ENCODE assay signal across 22 cellular contexts in the genomic region with DNA sequence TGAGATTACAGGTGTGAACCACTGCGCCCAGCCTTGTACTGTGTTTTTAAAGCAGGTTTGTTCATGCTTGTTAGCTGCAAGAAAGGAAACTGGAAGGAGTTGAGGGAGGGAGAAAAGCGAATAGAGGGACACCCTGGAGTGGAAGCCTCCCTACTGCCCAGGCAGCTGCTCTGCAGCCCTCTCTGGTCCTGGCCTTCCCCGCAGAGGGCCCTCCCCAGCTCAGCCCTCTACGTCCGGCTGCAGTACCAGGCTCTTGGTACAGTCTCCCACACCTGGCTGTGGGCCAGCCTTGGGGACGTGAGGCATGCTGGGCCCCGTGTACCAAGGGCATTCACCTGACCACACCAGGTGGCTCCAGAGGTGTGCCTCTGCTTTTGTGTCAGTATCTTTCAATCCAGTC.
DNase-seq lines count a peak whose midpoint lies in the region; ATAC-seq and TF ChIP-seq lines count a peak whose summit lies in the region.
"Had no signal": no experiment of that assay in that cellular context is flagged by ENCODE, and none has a peak within 500 bp of the region (broad histone marks: within the 10 kb centered on the region; RNA-seq: fewer than 3 reads in every experiment).

No MANE protein-coding gene starts in this region.

- DNase-seq in left ventricle myocardium inferior (peak; percentile 27), heart left ventricle (no peak), NCI-H345 treated with DMSO at 0.1 percent for 48 hours (lab: John Stamatoyannopoulos, UW; ENCODE audit: unreplicated experiment) (peak; percentile 20), myocyte (ENCODE audit: low read depth) (peak; percentile 33), thyroid gland (peak; percentile 60 to 73), hepatocyte (ENCODE audit: low spot score) (no peak)
- DNase-seq in activated T-helper 1 cell treated with anti-CD3 and anti-CD28 coated beads, Interleukin-12 subunit alpha, Interleukin-12 subunit beta, Interleukin-2, Interleukin-4 antibody, amounts not matched to agents 30 ng/mL and 10 ng/mL and 1 ng/mL, durations not matched to agents 14 hours and 24 hours and 36 hours (ENCODE audit: low spot score): no peak
- DNase-seq: ACHN; activated CD4-positive, alpha-beta T cell treated with anti-CD3 and anti-CD28 coated beads for 48 hours; activated CD8-positive, alpha-beta memory T cell treated with anti-CD3 and anti-CD28 coated beads for 24 hours; activated naive CD4-positive, alpha-beta T cell treated with anti-CD3 and anti-CD28 coated beads, Interleukin-2, amount 10 ng/mL, durations not matched to agents 7 days and 5 days; DND-41; H7; head of caudate nucleus; kidney glomerular epithelial cell; mammary epithelial cell; NCI-H2081 treated with DMSO at 0.1 percent for 48 hours; NCI-H446 treated with DMSO at 0.1 percent for 48 hours; stimulated activated CD4-positive, alpha-beta T cell treated with anti-CD3 and anti-CD28 coated beads, Interleukin-1b, Interleukin-23, amount 100 ng/mL, for 48 hours; upper lobe of left lung had no signal

- no peaks in the 10 kb centered on the region for H3K9me3 ChIP-seq in left ventricle myocardium inferior (replicated peaks)
- H3K9me3 ChIP-seq in heart left ventricle: no peaks in the 10 kb centered on the region
- H3K9me3 ChIP-seq in thyroid gland: no peaks in the 10 kb centered on the region
- H3K9me3 ChIP-seq in hepatocyte (ENCODE audit: low read depth): no peaks in the 10 kb centered on the region
- H3K9me3 ChIP-seq: upper lobe of left lung had no signal

- intact Hi-C loops in left ventricle myocardium inferior (cut with micrococcal nuclease) (no loop called here), heart left ventricle (cut with DNase I) (loop anchor here in 2 of 10 donors (10.0 kb wide), 1 partner anchor 163 kb away; no protein-coding TSS in a partner anchor), thyroid gland (cut with DNase I) (no loop called here)
- intact Hi-C loops in activated T-helper 1 cell treated with anti-CD3 and anti-CD28 coated beads, Interleukin-12 subunit alpha, Interleukin-12 subunit beta, Interleukin-2, Interleukin-4 antibody, amounts not matched to agents 30 ng/mL and 10 ng/mL and 1 ng/mL, durations not matched to agents 14 hours and 24 hours and 36 hours (cut with micrococcal nuclease): no loop called here

- H3K36me3 Mint-ChIP-seq in activated T-helper 1 cell treated with anti-CD3 and anti-CD28 coated beads, Interleukin-12 subunit alpha, Interleukin-12 subunit beta, Interleukin-2, Interleukin-4 antibody, amounts not matched to agents 30 ng/mL and 10 ng/mL and 1 ng/mL, durations not matched to agents 14 hours and 24 hours and 36 hours (ENCODE audit: low read depth): peaks cover 22% of the 10 kb centered on the region

- ATAC-seq in heart left ventricle (no peak), HG02642 (IDR thresholded peaks at IDR 0.05; ENCODE audit: poor library complexity, unreplicated experiment) (no peak)
- ATAC-seq: SK-N-SH treated with all-trans-retinoic acid at 6 μM for 48 hours had no signal

- peaks cover 13% of the 10 kb centered on the region for H3K79me2 ChIP-seq in hepatocyte

- H3K27ac Mint-ChIP-seq in activated T-helper 1 cell treated with anti-CD3 and anti-CD28 coated beads, Interleukin-12 subunit alpha, Interleukin-12 subunit beta, Interleukin-2, Interleukin-4 antibody, amounts not matched to agents 30 ng/mL and 10 ng/mL and 1 ng/mL, durations not matched to agents 14 hours and 24 hours and 36 hours: no peak overlapping the region

- H3K27me3 Mint-ChIP-seq in activated T-helper 1 cell treated with anti-CD3 and anti-CD28 coated beads, Interleukin-12 subunit alpha, Interleukin-12 subunit beta, Interleukin-2, Interleukin-4 antibody, amounts not matched to agents 30 ng/mL and 10 ng/mL and 1 ng/mL, durations not matched to agents 14 hours and 24 hours and 36 hours (ENCODE audit: insufficient read depth): no peaks in the 10 kb centered on the region
- H3K27me3 Mint-ChIP-seq: activated naive CD4-positive, alpha-beta T cell treated with anti-CD3 and anti-CD28 coated beads, Interleukin-2, amount 10 ng/mL, durations not matched to agents 7 days and 5 days had no signal

- TF ChIP-seq POLR2A in heart left ventricle (IDR thresholded peaks at IDR 0.05): no peak
- no peak for TF ChIP-seq POLR2A in thyroid gland (IDR thresholded peaks at IDR 0.05)

- H3K27ac ChIP-seq in left ventricle myocardium inferior (replicated peaks) (no peak overlapping the region), heart left ventricle (no peak overlapping the region), thyroid gland (peak overlapping the region; percentile 5 to 24 (median 12)), hepatocyte (no peak overlapping the region)

- H3K27me3 ChIP-seq in left ventricle myocardium inferior (ENCODE audit: low read depth): no peaks in the 10 kb centered on the region
- H3K27me3 ChIP-seq in heart left ventricle: no peaks in the 10 kb centered on the region
- no peaks in the 10 kb centered on the region for H3K27me3 ChIP-seq in thyroid gland
- no peaks in the 10 kb centered on the region for H3K27me3 ChIP-seq in hepatocyte
- H3K27me3 ChIP-seq: upper lobe of left lung had no signal

- no peak overlapping the region for H3K4me2 ChIP-seq in hepatocyte

- H3K4me1 ChIP-seq in left ventricle myocardium inferior (peaks cover 36% of the 10 kb centered on the region), heart left ventricle (peaks cover 0 to 35% (median 18%) of the 10 kb centered on the region in 12 donors), thyroid gland (peaks cover 0 to 5% of the 10 kb centered on the region in 2 donors), hepatocyte (ENCODE audit: insufficient read depth) (no peaks in the 10 kb centered on the region)

- TF ChIP-seq CTCF in left ventricle myocardium inferior (IDR thresholded peaks at IDR 0.05; ENCODE audit: borderline replicate concordance): no peak
- no peak for TF ChIP-seq CTCF in heart left ventricle (IDR thresholded peaks at IDR 0.05)
- no peak for TF ChIP-seq CTCF in thyroid gland (IDR thresholded peaks at IDR 0.05)
- no peak for TF ChIP-seq CTCF in hepatocyte (IDR thresholded peaks at IDR 0.05; ENCODE audit: poor library complexity)

- H2AFZ ChIP-seq in hepatocyte: no peak overlapping the region

- H4K20me1 ChIP-seq in hepatocyte (ENCODE audit: insufficient read depth, poor library complexity, severe bottlenecking): no peaks in the 10 kb centered on the region

- H3K4me3 Mint-ChIP-seq in activated T-helper 1 cell treated with anti-CD3 and anti-CD28 coated beads, Interleukin-12 subunit alpha, Interleukin-12 subunit beta, Interleukin-2, Interleukin-4 antibody, amounts not matched to agents 30 ng/mL and 10 ng/mL and 1 ng/mL, durations not matched to agents 14 hours and 24 hours and 36 hours: no peak overlapping the region
- H3K4me3 Mint-ChIP-seq: activated naive CD4-positive, alpha-beta T cell treated with anti-CD3 and anti-CD28 coated beads, Interleukin-2, amount 10 ng/mL, durations not matched to agents 7 days and 5 days had no signal

- H3K36me3 ChIP-seq in left ventricle myocardium inferior (peaks cover 73% of the 10 kb centered on the region), heart left ventricle (peaks cover 6 to 99% (median 76%) of the 10 kb centered on the region in 9 donors), thyroid gland (peaks cover 28 to 34% of the 10 kb centered on the region in 2 donors), hepatocyte (replicated peaks; ENCODE audit: insufficient read depth, low read depth) (no peaks in the 10 kb centered on the region)

- H3K4me3 ChIP-seq in left ventricle myocardium inferior (no peak overlapping the region), heart left ventricle (no peak overlapping the region), thyroid gland (replicated peaks in 1 of 3) (no peak overlapping the region), hepatocyte (no peak overlapping the region)
- H3K4me3 ChIP-seq: upper lobe of left lung had no signal

- WGBS in heart left ventricle, 4 donors: 50 to 76% (median 69%) methylated on average over 7 of the region's 7 CpGs
- WGBS in thyroid gland, 2 donors: 67 to 70% methylated on average over 7 of the region's 7 CpGs
- 87% methylated on average over 6 of the region's 7 CpGs for WGBS in hepatocyte (ENCODE audit: low lambda C conversion rate, missing lambda C conversion rate)

- peaks cover 8% of the 10 kb centered on the region for H3K4me1 Mint-ChIP-seq in activated T-helper 1 cell treated with anti-CD3 and anti-CD28 coated beads, Interleukin-12 subunit alpha, Interleukin-12 subunit beta, Interleukin-2, Interleukin-4 antibody, amounts not matched to agents 30 ng/mL and 10 ng/mL and 1 ng/mL, durations not matched to agents 14 hours and 24 hours and 36 hours (ENCODE audit: low read depth)

- no peaks in the 10 kb centered on the region for H3K9me2 ChIP-seq in hepatocyte (replicated peaks; ENCODE audit: insufficient read depth)

- H3K9me3 Mint-ChIP-seq in activated T-helper 1 cell treated with anti-CD3 and anti-CD28 coated beads, Interleukin-12 subunit alpha, Interleukin-12 subunit beta, Interleukin-2, Interleukin-4 antibody, amounts not matched to agents 30 ng/mL and 10 ng/mL and 1 ng/mL, durations not matched to agents 14 hours and 24 hours and 36 hours: no peaks in the 10 kb centered on the region
- H3K9me3 Mint-ChIP-seq: activated naive CD4-positive, alpha-beta T cell treated with anti-CD3 and anti-CD28 coated beads, Interleukin-2, amount 10 ng/mL, durations not matched to agents 7 days and 5 days had no signal

Comparison
In these comparisons a context has a peak if more than half of its experiments do, and no peak if none do; other contexts are left out.
1. DNase-seq: peak in left ventricle myocardium inferior (single experiment), NCI-H345 treated with DMSO at 0.1 percent for 48 hours (single experiment), myocyte (single experiment) and thyroid gland (2 of 2); none in heart left ventricle (0 of 5), hepatocyte (single experiment) and activated T-helper 1 cell treated with anti-CD3 and anti-CD28 coated beads, Interleukin-12 subunit alpha, Interleukin-12 subunit beta, Interleukin-2, Interleukin-4 antibody, amounts not matched to agents 30 ng/mL and 10 ng/mL and 1 ng/mL, durations not matched to agents 14 hours and 24 hours and 36 hours (single experiment).
2. H3K27ac ChIP-seq: peak in thyroid gland (3 of 3); none in left ventricle myocardium inferior (single experiment), heart left ventricle (0 of 12) and hepatocyte (single experiment).